Comparison of ENCODE assay signal across 15 cellular contexts in genomic region chr16:67516296-67517177, GRCh38. TPM values are rescaled to one million over a fixed set of nuclear protein-coding genes. Genes with fewer than 3 reads are reported as not detected.
DNase-seq lines count a peak whose midpoint lies in the region; ATAC-seq, FAIRE-seq and TF ChIP-seq lines count a peak whose summit lies in the region.
"Had no signal": no experiment of that assay in that cellular context is flagged by ENCODE, and none has a peak within 500 bp of the region (broad histone marks: within the 10 kb centered on the region; RNA-seq: fewer than 3 reads in every experiment).

No MANE protein-coding gene starts in this region.

- H3K79me2 ChIP-seq in K562 (ENCODE audit: control insufficient read depth, insufficient read depth, low read length) = no peaks in the 10 kb centered on the region

- peak overlapping the region; percentile 59 to 80 for H3K27ac ChIP-seq in A549
- H3K27ac ChIP-seq in K562 (ENCODE audit: extremely low read depth, low read depth, low read length) = no peak overlapping the region
- no peak overlapping the region for H3K27ac ChIP-seq in tibial artery
- H3K27ac ChIP-seq: coronary artery, suprapubic skin had no signal

- peak; percentile 44 to 76 for DNase-seq in A549 (ENCODE audit: low read depth in 1 of 2, low spot score in 1 of 2)
- DNase-seq in HT1080 (ENCODE audit: low read depth) = peak; percentile 83
- no peak for DNase-seq in K562 (ENCODE audit: extremely low read depth in 1 of 4, low spot score in 3 of 4)
- DNase-seq in kidney glomerular epithelial cell (lab: John Stamatoyannopoulos, UW) = peak; percentile 84
- no peak for DNase-seq in sciatic nerve (ENCODE audit: low spot score)
- DNase-seq in midbrain (lab: John Stamatoyannopoulos, UW) = no peak
- DNase-seq in activated CD4-positive, CD25-positive, alpha-beta regulatory T cell (lab: John Stamatoyannopoulos, UW) = no peak
- no peak for DNase-seq in tibial artery
- DNase-seq: AML-193; NCI-H2081; stimulated activated CD4-positive, alpha-beta T cell treated with anti-CD3 and anti-CD28 coated beads, Interleukin-2, amount 100 ng/mL, for 48 hours had no signal

- no peak overlapping the region for H3K4me3 ChIP-seq in A549
- H3K4me3 ChIP-seq in K562 = no peak overlapping the region
- no peak overlapping the region for H3K4me3 ChIP-seq in tibial artery
- H3K4me3 ChIP-seq: coronary artery, suprapubic skin had no signal

- no peak overlapping the region for H3K9ac ChIP-seq in K562 (ENCODE audit: insufficient read depth in 1 of 2, low read depth in 2 of 2, low read length in 2 of 2)

- H3K9me3 ChIP-seq in A549 (no peaks in the 10 kb centered on the region), K562 (replicated peaks; ENCODE audit: control insufficient read depth, insufficient read depth, low read depth, low read length) (no peaks in the 10 kb centered on the region), tibial artery (no peaks in the 10 kb centered on the region)
- H3K9me3 ChIP-seq: suprapubic skin had no signal

- TF ChIP-seq RAD21 in A549 (conservative IDR thresholded peaks at IDR 0.05 in 1 of 2, IDR thresholded peaks at IDR 0.05 in 1 of 2) = no peak
- no peak for TF ChIP-seq RAD21 in K562 (CRISPR knock-in tag; conservative IDR thresholded peaks at IDR 0.05 in 1 of 2, IDR thresholded peaks at IDR 0.05 in 1 of 2)

- POLR2A ChIA-PET in A549 (lab: Yijun Ruan, JAX) (interaction anchor here (0.7 to 1.5 kb wide), 1 partner anchor 35 kb away, joined by 5 to 8 read pairs; the partner anchor contains the start of gene ATP6V0D1), K562 (lab: Yijun Ruan, JAX) (interaction anchor here (1.0 kb wide), 2 partner anchors 25 to 33 kb away, joined by 3 read pairs; partner anchors contain the start of gene AGRP)

- peaks cover 34% of the 10 kb centered on the region for H3K4me1 ChIP-seq in A549
- H3K4me1 ChIP-seq in K562 (replicated peaks in 1 of 2; ENCODE audit: control insufficient read depth in 2 of 2, insufficient read depth in 2 of 2, low read length in 2 of 2) = peaks cover 2 to 6% of the 10 kb centered on the region in 2 experiments; a peak in 4 of 5 replicates
- peaks cover 0 to 1% (median 0%) of the 10 kb centered on the region in 4 donors for H3K4me1 ChIP-seq in tibial artery

- CTCF ChIA-PET in A549 (lab: Yijun Ruan, JAX) (interaction anchor here (0.8 to 11.1 kb wide), 9 partner anchors 7 to 151 kb away, joined by 3 to 278 read pairs (median 11); partner anchors contain the start of genes AGRP, ATP6V0D1 and CTCF), K562 (lab: Yijun Ruan, JAX; ENCODE audit: low intra/inter-chr PET ratio) (interaction anchor here (0.6 to 5.8 kb wide), 2 partner anchors 23 to 559 kb away, joined by 4 to 53 read pairs; no protein-coding TSS in a partner anchor)

- 57% methylated on average over 12 of the region's 12 CpGs for WGBS in A549 (ENCODE audit: missing lambda C conversion rate)
- WGBS in K562 (ENCODE audit: insufficient coverage, low coverage, missing lambda C conversion rate) = 52% methylated on average over 12 of the region's 12 CpGs

- no peak overlapping the region for H2AFZ ChIP-seq in K562 (ENCODE audit: low read depth, low read length)

- no peaks in the 10 kb centered on the region for H3K9me1 ChIP-seq in K562 (ENCODE audit: control insufficient read depth, insufficient read depth, low read length)

- no peak for TF ChIP-seq EP300 in A549 (IDR thresholded peaks at IDR 0.05)
- no peak for TF ChIP-seq EP300 in K562 (IDR thresholded peaks at IDR 0.05; ENCODE audit: low read length)

- H3K36me3 ChIP-seq in K562 (ENCODE audit: control insufficient read depth, insufficient read depth, low read length) = no peaks in the 10 kb centered on the region
- no peaks in the 10 kb centered on the region for H3K36me3 ChIP-seq in tibial artery
- H3K36me3 ChIP-seq: suprapubic skin had no signal

- no peaks in the 10 kb centered on the region for H4K20me1 ChIP-seq in K562 (replicated peaks; ENCODE audit: control insufficient read depth, insufficient read depth, low read length)

- intact Hi-C loops in K562 (cut with micrococcal nuclease) (loop anchor here (10.0 kb wide), 1 partner anchor 92 kb away; no protein-coding TSS in a partner anchor), sciatic nerve (cut with DNase I) (no loop called here), tibial artery (cut with DNase I; ENCODE audit: low total_unique reads) (no loop called here)

- TF ChIP-seq POLR2A in A549 (IDR thresholded peaks at IDR 0.05; ENCODE audit: low read length) (no peak), K562 (conservative IDR thresholded peaks at IDR 0.05) (no peak)

- no peak for TF ChIP-seq CTCF in A549 (IDR thresholded peaks at IDR 0.05)
- TF ChIP-seq CTCF in K562 (IDR thresholded peaks at IDR 0.05 in 2 of 3, conservative IDR thresholded peaks at IDR 0.05 in 1 of 3; ENCODE audit: insufficient read depth in 2 of 3, low read depth in 1 of 3, low read length in 3 of 3) = no peak
- TF ChIP-seq CTCF in tibial artery (IDR thresholded peaks at IDR 0.05) = no peak

- BruUV-seq in K562 (replicated peaks; lab: Mats Ljungman, UMichigan) = no TSS peak

- ATAC-seq in A549 (no peak), K562 (no peak), sciatic nerve (no peak)
- ATAC-seq: activated CD4-positive, CD25-positive, alpha-beta regulatory T cell treated with anti-CD3 and anti-CD28 coated beads, Interleukin-2, amount 50 U/mL, for 24 hours had no signal

- in situ Hi-C loops in K562 (cut with MboI) = no loop called here

- H3K27me3 ChIP-seq in K562 (ENCODE audit: control insufficient read depth in 2 of 2, insufficient read depth in 2 of 2, low read length in 2 of 2) (no peaks in the 10 kb centered on the region), tibial artery (no peaks in the 10 kb centered on the region)
- H3K27me3 ChIP-seq: suprapubic skin had no signal

- FAIRE-seq in A549 (lab: Jason Lieb, UNC) = no peak
- FAIRE-seq in K562 (lab: Jason Lieb, UNC) = no peak

- H3K4me2 ChIP-seq in A549 (peak overlapping the region; percentile 44), K562 (ENCODE audit: insufficient read depth, low read length) (no peak overlapping the region)

RNA-seq across cellular contexts. Expression of gene RIPOR1, which starts 12.1 kb away (rescaled TPM):
- polyA plus RNA-seq in A549 (2011; rRNA removed) (5.6 and 7.2 TPM in 2 replicates), A549 (2017; fragmentation: RNase III; extraction: RNeasy Plus Mini Kit Qiagen cat#74134 plus additional on column Dnase treatment) (22.5 to 24.7 TPM (median 23.0 TPM) in 3 replicates), K562 (2011; rRNA removed) (2.2 and 6.3 TPM in 2 replicates), K562 (2014; fragmentation: Illumina TruSeq; extraction: Trizol) (10.0 and 14.1 TPM in 2 replicates), K562 (2014; fragmentation: Nextera tagmentation; extraction: Ambion mirVana) (under 1 TPM; 0.36 to 0.37 TPM), K562 (2014; rRNA removed) (7.2 and 9.2 TPM in 2 replicates)
- 16.2 and 18.1 TPM in 2 replicates for polyA plus RNA-seq in A549 (2012; cell fraction: cytosol; rRNA removed)
- 48.3 and 50.0 TPM in 2 replicates for polyA plus RNA-seq in A549 (2012; cell fraction: nucleus; rRNA removed)
- polyA minus RNA-seq in A549 (2011; rRNA and poly(A)+ RNA removed) = 9.3 and 12.8 TPM in 2 replicates
- total RNA-seq in HT1080 (2014; rRNA removed; shearing (Covaris generic)) = 17.2 and 18.2 TPM in 2 replicates
- 32.3 and 34.9 TPM in 2 replicates for polyA plus RNA-seq in HT1080 (2015; cell fraction: cytosol; rRNA removed)
- polyA plus RNA-seq in HT1080 (2015; cell fraction: nucleus; rRNA removed) = 53.8 and 54.0 TPM in 2 replicates
- total RNA-seq in K562 (2011; cell fraction: chromatin; rRNA removed; ENCODE audit: low replicate concordance) = 26.1 and 49.9 TPM in 2 replicates
- 21.0 and 27.9 TPM in 2 replicates for total RNA-seq in K562 (2011; cell fraction: nucleolus; rRNA removed)
- 23.4 and 27.7 TPM in 2 replicates for total RNA-seq in K562 (2011; cell fraction: nucleoplasm; rRNA removed)
- total RNA-seq in K562 (2014; rRNA removed) (3.5 and 7.9 TPM in 2 replicates), K562 (2014; rRNA removed; fragmentation: Illumina TruSeq; extraction: Trizol) (1.2 and 1.4 TPM in 2 replicates), K562 (2015; rRNA removed; fragmentation: Illumina TruSeq; extraction: Trizol) (3.0 and 3.1 TPM in 2 replicates), K562 (2021) (25.4 and 31.1 TPM in 2 replicates), sciatic nerve (116 TPM)
- polyA plus RNA-seq in K562 (2011; cell fraction: cytosol; rRNA removed) = 1.4 and 2.4 TPM in 2 replicates
- polyA plus RNA-seq in K562 (2011; cell fraction: nucleus; rRNA removed) = 19.6 and 20.6 TPM in 2 replicates
- 14.5 and 15.2 TPM in 2 replicates for polyA plus RNA-seq in K562 (2012)
- polyA minus RNA-seq in K562 (2011; rRNA and poly(A)+ RNA removed) = 4.9 and 6.9 TPM in 2 replicates
- polyA minus RNA-seq in K562 (2011; cell fraction: cytosol; rRNA and poly(A)+ RNA removed) = 8.8 and 31.9 TPM in 2 replicates
- polyA minus RNA-seq in K562 (2011; cell fraction: nucleus; rRNA and poly(A)+ RNA removed) = 7.0 and 19.2 TPM in 2 replicates

RNA-seq across cellular contexts. Expression of gene AGRP, which starts 33.2 kb away (rescaled TPM):
- not detected in 2 replicates for polyA plus RNA-seq in A549 (2011; rRNA removed)
- polyA plus RNA-seq in A549 (2012; cell fraction: cytosol; rRNA removed) = not detected in 2 replicates
- polyA plus RNA-seq in A549 (2012; cell fraction: nucleus; rRNA removed) = not detected in 2 replicates
- polyA plus RNA-seq in A549 (2017; fragmentation: RNase III; extraction: RNeasy Plus Mini Kit Qiagen cat#74134 plus additional on column Dnase treatment) = not detected in 3 replicates
- polyA minus RNA-seq in A549 (2011; rRNA and poly(A)+ RNA removed) = not detected in 2 replicates
- total RNA-seq in HT1080 (2014; rRNA removed; shearing (Covaris generic)) = not detected in 2 replicates
- not detected in 2 replicates for polyA plus RNA-seq in HT1080 (2015; cell fraction: cytosol; rRNA removed)
- not detected in 2 replicates for polyA plus RNA-seq in HT1080 (2015; cell fraction: nucleus; rRNA removed)
- not detected in 2 replicates for total RNA-seq in K562 (2011; cell fraction: chromatin; rRNA removed; ENCODE audit: low replicate concordance)
- not detected in 2 replicates for total RNA-seq in K562 (2011; cell fraction: nucleolus; rRNA removed)
- not detected in 2 replicates for total RNA-seq in K562 (2011; cell fraction: nucleoplasm; rRNA removed)
- total RNA-seq in K562 (2014; rRNA removed) = not detected in 2 replicates
- not detected in 2 replicates for total RNA-seq in K562 (2014; rRNA removed; fragmentation: Illumina TruSeq; extraction: Trizol)
- total RNA-seq in K562 (2015; rRNA removed; fragmentation: Illumina TruSeq; extraction: Trizol) = not detected in 2 replicates
- total RNA-seq in K562 (2021) = not detected in 2 replicates
- polyA plus RNA-seq in K562 (2011; rRNA removed) = not detected in 2 replicates
- not detected in 2 replicates for polyA plus RNA-seq in K562 (2011; cell fraction: cytosol; rRNA removed)
- polyA plus RNA-seq in K562 (2011; cell fraction: nucleus; rRNA removed) = not detected in 2 replicates
- not detected in 2 replicates for polyA plus RNA-seq in K562 (2012)
- not detected in 2 replicates for polyA plus RNA-seq in K562 (2014; fragmentation: Illumina TruSeq; extraction: Trizol)
- not detected for polyA plus RNA-seq in K562 (2014; fragmentation: Nextera tagmentation; extraction: Ambion mirVana)
- not detected in 2 replicates for polyA plus RNA-seq in K562 (2014; rRNA removed)
- polyA minus RNA-seq in K562 (2011; rRNA and poly(A)+ RNA removed) = not detected in 2 replicates
- polyA minus RNA-seq in K562 (2011; cell fraction: cytosol; rRNA and poly(A)+ RNA removed) = not detected in 2 replicates
- polyA minus RNA-seq in K562 (2011; cell fraction: nucleus; rRNA and poly(A)+ RNA removed) = not detected in 2 replicates
- total RNA-seq in sciatic nerve = not detected
- total RNA-seq: suprapubic skin had no signal
- polyA plus RNA-seq: neural cell had no signal

RNA-seq across cellular contexts. Expression of gene ATP6V0D1, which starts 35.6 kb away (rescaled TPM):
- polyA plus RNA-seq in A549 (2011; rRNA removed) = 45.6 and 45.7 TPM in 2 replicates
- polyA plus RNA-seq in A549 (2012; cell fraction: cytosol; rRNA removed) = 95.8 and 108 TPM in 2 replicates
- 119 and 120 TPM in 2 replicates for polyA plus RNA-seq in A549 (2012; cell fraction: nucleus; rRNA removed)
- 96.5 to 103 TPM (median 101 TPM) in 3 replicates for polyA plus RNA-seq in A549 (2017; fragmentation: RNase III; extraction: RNeasy Plus Mini Kit Qiagen cat#74134 plus additional on column Dnase treatment)
- polyA minus RNA-seq in A549 (2011; rRNA and poly(A)+ RNA removed) = 112 and 120 TPM in 2 replicates
- total RNA-seq in HT1080 (2014; rRNA removed; shearing (Covaris generic)) = 89.7 and 108 TPM in 2 replicates
- polyA plus RNA-seq in HT1080 (2015; cell fraction: cytosol; rRNA removed) = 67.0 and 67.1 TPM in 2 replicates
- polyA plus RNA-seq in HT1080 (2015; cell fraction: nucleus; rRNA removed) = 62.2 and 67.6 TPM in 2 replicates
- 30.0 and 74.0 TPM in 2 replicates for total RNA-seq in K562 (2011; cell fraction: chromatin; rRNA removed; ENCODE audit: low replicate concordance)
- total RNA-seq in K562 (2011; cell fraction: nucleolus; rRNA removed) = 56.4 and 56.6 TPM in 2 replicates
- total RNA-seq in K562 (2011; cell fraction: nucleoplasm; rRNA removed) = 38.9 and 42.7 TPM in 2 replicates
- total RNA-seq in K562 (2014; rRNA removed) = 45.6 and 54.5 TPM in 2 replicates
- total RNA-seq in K562 (2014; rRNA removed; fragmentation: Illumina TruSeq; extraction: Trizol) = 22.0 and 30.6 TPM in 2 replicates
- 51.8 and 53.5 TPM in 2 replicates for total RNA-seq in K562 (2015; rRNA removed; fragmentation: Illumina TruSeq; extraction: Trizol)
- total RNA-seq in K562 (2021) = 61.3 and 61.5 TPM in 2 replicates
- polyA plus RNA-seq in K562 (2011; rRNA removed) = 48.2 and 51.5 TPM in 2 replicates
- polyA plus RNA-seq in K562 (2011; cell fraction: cytosol; rRNA removed) = 97.2 and 146 TPM in 2 replicates
- 52.3 and 67.8 TPM in 2 replicates for polyA plus RNA-seq in K562 (2011; cell fraction: nucleus; rRNA removed)
- polyA plus RNA-seq in K562 (2012) = 84.3 and 116 TPM in 2 replicates
- 64.9 and 69.7 TPM in 2 replicates for polyA plus RNA-seq in K562 (2014; fragmentation: Illumina TruSeq; extraction: Trizol)
- 10 to 100 TPM; 23.2 to 40.7 TPM for polyA plus RNA-seq in K562 (2014; fragmentation: Nextera tagmentation; extraction: Ambion mirVana)
- polyA plus RNA-seq in K562 (2014; rRNA removed) = 33.9 and 37.3 TPM in 2 replicates
- polyA minus RNA-seq in K562 (2011; rRNA and poly(A)+ RNA removed) = 45.3 and 118 TPM in 2 replicates
- polyA minus RNA-seq in K562 (2011; cell fraction: cytosol; rRNA and poly(A)+ RNA removed) = 61.6 and 78.2 TPM in 2 replicates
- 17.6 and 17.7 TPM in 2 replicates for polyA minus RNA-seq in K562 (2011; cell fraction: nucleus; rRNA and poly(A)+ RNA removed)
- 46.4 TPM for total RNA-seq in sciatic nerve

RNA-seq across cellular contexts. Expression of gene CTCF, which starts 45.8 kb away (rescaled TPM):
- 51.5 and 58.4 TPM in 2 replicates for polyA plus RNA-seq in A549 (2011; rRNA removed)
- polyA plus RNA-seq in A549 (2012; cell fraction: cytosol; rRNA removed) = 25.3 and 26.9 TPM in 2 replicates
- 17.0 and 22.5 TPM in 2 replicates for polyA plus RNA-seq in A549 (2012; cell fraction: nucleus; rRNA removed)
- polyA plus RNA-seq in A549 (2017; fragmentation: RNase III; extraction: RNeasy Plus Mini Kit Qiagen cat#74134 plus additional on column Dnase treatment) = 38.6 to 42.5 TPM (median 40.8 TPM) in 3 replicates
- 51.4 and 53.3 TPM in 2 replicates for polyA minus RNA-seq in A549 (2011; rRNA and poly(A)+ RNA removed)
- 44.4 and 53.8 TPM in 2 replicates for total RNA-seq in HT1080 (2014; rRNA removed; shearing (Covaris generic))
- polyA plus RNA-seq in HT1080 (2015; cell fraction: cytosol; rRNA removed) = 35.9 and 41.1 TPM in 2 replicates
- polyA plus RNA-seq in HT1080 (2015; cell fraction: nucleus; rRNA removed) = 48.9 and 49.9 TPM in 2 replicates
- total RNA-seq in K562 (2011; cell fraction: chromatin; rRNA removed; ENCODE audit: low replicate concordance) = 41.2 and 61.0 TPM in 2 replicates
- 26.5 and 26.8 TPM in 2 replicates for total RNA-seq in K562 (2011; cell fraction: nucleolus; rRNA removed)
- total RNA-seq in K562 (2011; cell fraction: nucleoplasm; rRNA removed) = 34.7 and 46.6 TPM in 2 replicates
- 31.3 and 34.6 TPM in 2 replicates for total RNA-seq in K562 (2014; rRNA removed)
- total RNA-seq in K562 (2014; rRNA removed; fragmentation: Illumina TruSeq; extraction: Trizol) = 36.5 and 37.6 TPM in 2 replicates
- 45.1 and 49.2 TPM in 2 replicates for total RNA-seq in K562 (2015; rRNA removed; fragmentation: Illumina TruSeq; extraction: Trizol)
- 37.5 and 37.9 TPM in 2 replicates for total RNA-seq in K562 (2021)
- 21.0 and 33.9 TPM in 2 replicates for polyA plus RNA-seq in K562 (2011; rRNA removed)
- polyA plus RNA-seq in K562 (2011; cell fraction: cytosol; rRNA removed) = 17.2 and 19.3 TPM in 2 replicates
- polyA plus RNA-seq in K562 (2011; cell fraction: nucleus; rRNA removed) = 12.8 and 14.9 TPM in 2 replicates
- 27.6 and 33.5 TPM in 2 replicates for polyA plus RNA-seq in K562 (2012)
- 41.0 and 47.1 TPM in 2 replicates for polyA plus RNA-seq in K562 (2014; fragmentation: Illumina TruSeq; extraction: Trizol)
- 10 to 100 TPM in 1 of 2 experiments, 1 to 10 TPM in 1; 7.8 to 11.0 TPM for polyA plus RNA-seq in K562 (2014; fragmentation: Nextera tagmentation; extraction: Ambion mirVana)
- polyA plus RNA-seq in K562 (2014; rRNA removed) = 26.4 and 27.5 TPM in 2 replicates
- polyA minus RNA-seq in K562 (2011; rRNA and poly(A)+ RNA removed) = 34.2 and 51.3 TPM in 2 replicates
- polyA minus RNA-seq in K562 (2011; cell fraction: cytosol; rRNA and poly(A)+ RNA removed) = 21.9 and 28.2 TPM in 2 replicates
- 10.4 and 17.2 TPM in 2 replicates for polyA minus RNA-seq in K562 (2011; cell fraction: nucleus; rRNA and poly(A)+ RNA removed)
- 44.0 TPM for total RNA-seq in sciatic nerve

Comparison
In these comparisons a context has a peak if more than half of its experiments do, and no peak if none do; other contexts are left out.
1. DNase-seq: peak in A549 (2 of 2), HT1080 (single experiment) and kidney glomerular epithelial cell (single experiment); none in K562 (0 of 4), sciatic nerve (single experiment), midbrain (single experiment), activated CD4-positive, CD25-positive, alpha-beta regulatory T cell (0 of 4) and tibial artery (0 of 2).
2. H3K27ac ChIP-seq: peak in A549 (2 of 2); none in K562 (single experiment) and tibial artery (0 of 2).
3. Of the 35 proteins assayed by ChIP-seq in both K562 and A549: peak only in K562: none; only in A549: none; in both: MAFK; in neither: 34.